Comparison of ENCODE assay signal across 14 cellular contexts in genomic region chrX:154696328-154697045, GRCh38. TPM values are rescaled to one million over a fixed set of nuclear protein-coding genes. Genes with fewer than 3 reads are reported as not detected.
DNase-seq lines count a peak whose midpoint lies in the region; ATAC-seq and TF ChIP-seq lines count a peak whose summit lies in the region.
"Had no signal": no experiment of that assay in that cellular context is flagged by ENCODE, and none has a peak within 500 bp of the region (broad histone marks: within the 10 kb centered on the region; RNA-seq: fewer than 3 reads in every experiment).

No MANE protein-coding gene starts in this region.

- H3K4me3 ChIP-seq in SJCRH30 = no peak overlapping the region
- no peak overlapping the region for H3K4me3 ChIP-seq in CD8-positive, alpha-beta T cell (ENCODE audit: low read depth, low read length)
- H3K4me3 ChIP-seq: tibial artery had no signal

- H3K9me3 Mint-ChIP-seq in natural killer cell treated with Interleukin-12 subunit alpha and Interleukin-12 subunit beta and Interleukin-15 and Interleukin-18, amount 100 ng/mL, for 72 hours = no peaks in the 10 kb centered on the region
- no peaks in the 10 kb centered on the region for H3K9me3 Mint-ChIP-seq in natural killer cell
- H3K9me3 Mint-ChIP-seq in CD8-positive, alpha-beta T cell = no peaks in the 10 kb centered on the region

- CTCF ChIA-PET in RWPE1 (lab: Yijun Ruan, JAX) = no interaction called here
- CTCF ChIA-PET in CD8-positive, alpha-beta T cell (lab: Charles Lee) = no interaction called here

- H3K4me1 ChIP-seq in SJCRH30 = no peaks in the 10 kb centered on the region
- no peaks in the 10 kb centered on the region for H3K4me1 ChIP-seq in CD8-positive, alpha-beta T cell (ENCODE audit: insufficient read depth, low read length)
- H3K4me1 ChIP-seq: tibial artery had no signal

- H3K4me3 Mint-ChIP-seq in natural killer cell treated with Interleukin-12 subunit alpha and Interleukin-12 subunit beta and Interleukin-15 and Interleukin-18, amount 100 ng/mL, for 72 hours = peak overlapping the region; percentile 22
- H3K4me3 Mint-ChIP-seq in natural killer cell = no peak overlapping the region
- no peak overlapping the region for H3K4me3 Mint-ChIP-seq in CD8-positive, alpha-beta T cell

- peaks cover 22 to 30% of the 10 kb centered on the region in 2 donors for H3K4me1 Mint-ChIP-seq in natural killer cell treated with Interleukin-12 subunit alpha and Interleukin-12 subunit beta and Interleukin-15 and Interleukin-18, amount 100 ng/mL, for 72 hours (ENCODE audit: low read depth in 2 of 2)
- peaks cover 13 to 15% of the 10 kb centered on the region in 2 donors for H3K4me1 Mint-ChIP-seq in natural killer cell
- H3K4me1 Mint-ChIP-seq in CD8-positive, alpha-beta T cell (ENCODE audit: low read depth) = peaks cover 8% of the 10 kb centered on the region

- H3K27me3 Mint-ChIP-seq in natural killer cell treated with Interleukin-12 subunit alpha and Interleukin-12 subunit beta and Interleukin-15 and Interleukin-18, amount 100 ng/mL, for 72 hours = no peaks in the 10 kb centered on the region
- H3K27me3 Mint-ChIP-seq in natural killer cell (ENCODE audit: low read depth in 2 of 2) = peaks cover 0 to 18% of the 10 kb centered on the region in 2 donors
- no peaks in the 10 kb centered on the region for H3K27me3 Mint-ChIP-seq in CD8-positive, alpha-beta T cell (ENCODE audit: low read depth)

- peak; percentile 56 to 61 for ATAC-seq in natural killer cell treated with Interleukin-12 subunit alpha and Interleukin-12 subunit beta and Interleukin-15 and Interleukin-18, amount 100 ng/mL, for 72 hours
- ATAC-seq in natural killer cell = no peak
- no peak for ATAC-seq in CD8-positive, alpha-beta T cell
- ATAC-seq: HCT116 had no signal

- peak overlapping the region; percentile 76 to 89 for H3K27ac Mint-ChIP-seq in natural killer cell treated with Interleukin-12 subunit alpha and Interleukin-12 subunit beta and Interleukin-15 and Interleukin-18, amount 100 ng/mL, for 72 hours
- peak overlapping the region in 1 of 2 donors; percentile 61 for H3K27ac Mint-ChIP-seq in natural killer cell
- H3K27ac Mint-ChIP-seq in CD8-positive, alpha-beta T cell = no peak overlapping the region

- H3K36me3 ChIP-seq in SJCRH30 = no peaks in the 10 kb centered on the region
- H3K36me3 ChIP-seq in CD8-positive, alpha-beta T cell (ENCODE audit: insufficient read depth, low read length) = peaks cover 10% of the 10 kb centered on the region

- no peak for TF ChIP-seq CTCF in natural killer cell (IDR thresholded peaks at IDR 0.05)
- TF ChIP-seq CTCF in RWPE1 (conservative IDR thresholded peaks at IDR 0.05; ENCODE audit: low read depth) = no peak
- no peak for TF ChIP-seq CTCF in CD8-positive, alpha-beta T cell (IDR thresholded peaks at IDR 0.05)

- no peaks in the 10 kb centered on the region for H3K27me3 ChIP-seq in SJCRH30
- H3K27me3 ChIP-seq in CD8-positive, alpha-beta T cell (ENCODE audit: insufficient read depth, low read length) = no peaks in the 10 kb centered on the region
- H3K27me3 ChIP-seq: tibial artery had no signal

- POLR2A ChIA-PET in RWPE1 (lab: Yijun Ruan, JAX; ENCODE audit: low non-redundant PET) = no interaction called here
- POLR2A ChIA-PET in CD8-positive, alpha-beta T cell (lab: Charles Lee) = no interaction called here

- H3K27ac ChIP-seq in RWPE1 = peak overlapping the region; percentile 85
- no peak overlapping the region for H3K27ac ChIP-seq in SJCRH30
- H3K27ac ChIP-seq in CD8-positive, alpha-beta T cell (ENCODE audit: low read depth, low read length) = no peak overlapping the region
- H3K27ac ChIP-seq: tibial artery had no signal

- intact Hi-C loops in natural killer cell (cut with micrococcal nuclease) = no loop called here
- intact Hi-C loops in CD8-positive, alpha-beta T cell (cut with DNase I, micrococcal nuclease) = no loop called here

- no peaks in the 10 kb centered on the region for H3K9me3 ChIP-seq in SJCRH30 (replicated peaks)
- no peaks in the 10 kb centered on the region for H3K9me3 ChIP-seq in CD8-positive, alpha-beta T cell (ENCODE audit: low read length)
- H3K9me3 ChIP-seq: tibial artery had no signal

- H3K36me3 Mint-ChIP-seq in natural killer cell treated with Interleukin-12 subunit alpha and Interleukin-12 subunit beta and Interleukin-15 and Interleukin-18, amount 100 ng/mL, for 72 hours = peaks cover 27% of the 10 kb centered on the region
- peaks cover 12% of the 10 kb centered on the region for H3K36me3 Mint-ChIP-seq in natural killer cell
- peaks cover 64% of the 10 kb centered on the region for H3K36me3 Mint-ChIP-seq in CD8-positive, alpha-beta T cell

- no peak for DNase-seq in natural killer cell treated with Interleukin-12 subunit alpha and Interleukin-12 subunit beta and Interleukin-15 and Interleukin-18, amount 100 ng/mL, for 72 hours (ENCODE audit: low spot score)
- DNase-seq in natural killer cell = no peak
- peak; percentile 69 for DNase-seq in RWPE1 (ENCODE audit: low spot score)
- peak; percentile 65 for DNase-seq in fibroblast of the conjunctiva (ENCODE audit: low read depth)
- DNase-seq in SJCRH30 = no peak
- no peak for DNase-seq in NCI-H510A treated with DMSO at 0.1 percent for 48 hours (lab: John Stamatoyannopoulos, UW)
- DNase-seq in NCI-H146 (lab: John Stamatoyannopoulos, UW) = no peak
- DNase-seq in CD8-positive, alpha-beta T cell = no peak
- DNase-seq: naive B cell; NCI-H2029; SIG-M5; stimulated activated CD4-positive, alpha-beta T cell treated with anti-CD3 and anti-CD28 coated beads, Interleukin-2, amount 100 ng/mL, for 48 hours; tibial artery had no signal

RNA-seq across cellular contexts. Expression of gene CTAG2, which starts 43.1 kb away (rescaled TPM):
- not detected for total RNA-seq in natural killer cell treated with Interleukin-12 subunit alpha and Interleukin-12 subunit beta and Interleukin-15 and Interleukin-18, amount 100 ng/mL, for 72 hours
- not detected for total RNA-seq in natural killer cell
- 4.1 and 4.2 TPM in 2 replicates for total RNA-seq in SJCRH30 (2014; rRNA removed; shearing (Covaris generic))
- not detected for total RNA-seq in CD8-positive, alpha-beta T cell

RNA-seq across cellular contexts. Expression of gene GAB3, which starts 54.4 kb away (rescaled TPM):
- total RNA-seq in natural killer cell treated with Interleukin-12 subunit alpha and Interleukin-12 subunit beta and Interleukin-15 and Interleukin-18, amount 100 ng/mL, for 72 hours = 10 to 100 TPM; 20.3 to 28.3 TPM
- total RNA-seq in natural killer cell = 10 to 100 TPM; 55.6 to 89.8 (median 77.4) TPM
- 0.03 TPM in 1 of 2 replicates, not detected in the other for total RNA-seq in SJCRH30 (2014; rRNA removed; shearing (Covaris generic))
- total RNA-seq in CD8-positive, alpha-beta T cell = 1 to 10 TPM; 5.0 to 5.6 TPM

Comparison
In these comparisons a context has a peak if more than half of its experiments do, and no peak if none do; other contexts are left out.
1. ATAC-seq: peak in natural killer cell treated with Interleukin-12 subunit alpha and Interleukin-12 subunit beta and Interleukin-15 and Interleukin-18, amount 100 ng/mL, for 72 hours (2 of 2); none in natural killer cell (0 of 3) and CD8-positive, alpha-beta T cell (single experiment).
2. DNase-seq: peak in RWPE1 (single experiment) and fibroblast of the conjunctiva (single experiment); none in natural killer cell treated with Interleukin-12 subunit alpha and Interleukin-12 subunit beta and Interleukin-15 and Interleukin-18, amount 100 ng/mL, for 72 hours (single experiment), natural killer cell (single experiment), SJCRH30 (0 of 2), NCI-H510A treated with DMSO at 0.1 percent for 48 hours (single experiment), NCI-H146 (single experiment) and CD8-positive, alpha-beta T cell (0 of 7).